Comparison of ENCODE assay signal across 16 cellular contexts in genomic region chr5:98975223-98975622, GRCh38. TPM values are rescaled to one million over a fixed set of nuclear protein-coding genes. Genes with fewer than 3 reads are reported as not detected.
DNase-seq lines count a peak whose midpoint lies in the region; ATAC-seq and TF ChIP-seq lines count a peak whose summit lies in the region.
"Had no signal": no experiment of that assay in that cellular context is flagged by ENCODE, and none has a peak within 500 bp of the region (broad histone marks: within the 10 kb centered on the region; RNA-seq: fewer than 3 reads in every experiment).

No MANE protein-coding gene starts in this region.

- H3K27me3 Mint-ChIP-seq in CD4-positive, alpha-beta T cell = no peaks in the 10 kb centered on the region
- no peaks in the 10 kb centered on the region for H3K27me3 Mint-ChIP-seq in IgD-negative memory B cell

- H3K4me3 Mint-ChIP-seq in CD4-positive, alpha-beta T cell = no peak overlapping the region
- peak overlapping the region in 2 of 4 donors; percentile 48 to 88 for H3K4me3 Mint-ChIP-seq in IgD-negative memory B cell
- H3K4me3 Mint-ChIP-seq: activated naive CD4-positive, alpha-beta T cell treated with anti-CD3 and anti-CD28 coated beads for 36 hours; endodermal cell had no signal

- H3K27me3 ChIP-seq in CD4-positive, alpha-beta T cell (ENCODE audit: control insufficient read depth, insufficient read depth, low read length) = no peaks in the 10 kb centered on the region
- no peaks in the 10 kb centered on the region for H3K27me3 ChIP-seq in foreskin keratinocyte
- H3K27me3 ChIP-seq: gastrocnemius medialis had no signal

- ATAC-seq in CD4-positive, alpha-beta T cell (ENCODE audit: poor library complexity) = peak; percentile 32
- ATAC-seq in GM19351 (IDR thresholded peaks at IDR 0.05; ENCODE audit: unreplicated experiment) (peak; percentile 50), foreskin keratinocyte (peak; percentile 78)
- ATAC-seq: gastrocnemius medialis had no signal

- no peaks in the 10 kb centered on the region for H3K9me3 ChIP-seq in CD4-positive, alpha-beta T cell (ENCODE audit: control insufficient read depth, low read length)
- H3K9me3 ChIP-seq: gastrocnemius medialis, SK-N-SH had no signal

- peaks cover 26% of the 10 kb centered on the region for H3K4me1 Mint-ChIP-seq in CD4-positive, alpha-beta T cell (ENCODE audit: low read depth)
- peaks cover 20 to 22% (median 21%) of the 10 kb centered on the region in 3 donors for H3K4me1 Mint-ChIP-seq in IgD-negative memory B cell

- H3K27ac Mint-ChIP-seq in CD4-positive, alpha-beta T cell = no peak overlapping the region
- peak overlapping the region in 2 of 3 donors; percentile 70 to 87 for H3K27ac Mint-ChIP-seq in IgD-negative memory B cell
- H3K27ac Mint-ChIP-seq: activated naive CD4-positive, alpha-beta T cell treated with anti-CD3 and anti-CD28 coated beads for 36 hours; endodermal cell had no signal

- intact Hi-C loops in CD4-positive, alpha-beta T cell (cut with DNase I, micrococcal nuclease) = no loop called here

- peaks cover 3% of the 10 kb centered on the region for H3K4me1 ChIP-seq in foreskin keratinocyte
- H3K4me1 ChIP-seq: parathyroid adenoma had no signal

- POLR2A ChIA-PET in CD4-positive, alpha-beta T cell (lab: Charles Lee) = interaction anchor here (1.3 to 1.4 kb wide), 2 partner anchors 45 to 48 kb away, joined by 3 read pairs; no protein-coding TSS in a partner anchor

- no peak for TF ChIP-seq CTCF in CD4-positive, alpha-beta T cell (IDR thresholded peaks at IDR 0.05)
- no peak for TF ChIP-seq CTCF in foreskin keratinocyte (conservative IDR thresholded peaks at IDR 0.05)

- H3K36me3 Mint-ChIP-seq in CD4-positive, alpha-beta T cell (ENCODE audit: low read depth) = no peaks in the 10 kb centered on the region
- H3K36me3 Mint-ChIP-seq in IgD-negative memory B cell = no peaks in the 10 kb centered on the region

- H3K9me3 Mint-ChIP-seq in CD4-positive, alpha-beta T cell = no peaks in the 10 kb centered on the region
- H3K9me3 Mint-ChIP-seq in IgD-negative memory B cell = no peaks in the 10 kb centered on the region
- H3K9me3 Mint-ChIP-seq: activated naive CD4-positive, alpha-beta T cell treated with anti-CD3 and anti-CD28 coated beads for 36 hours; endodermal cell had no signal

- CTCF ChIA-PET in CD4-positive, alpha-beta T cell (lab: Charles Lee) = no interaction called here

- DNase-seq in CD4-positive, alpha-beta T cell = no peak
- DNase-seq in foreskin keratinocyte (peak; percentile 55 to 77), kidney glomerular epithelial cell (lab: John Stamatoyannopoulos, UW) (no peak), putamen (ENCODE audit: low spot score) (no peak), D341Med (ENCODE audit: low spot score) (no peak), NCI-H2081 treated with DMSO at 0.1 percent for 48 hours (lab: John Stamatoyannopoulos, UW) (no peak)
- DNase-seq: activated naive CD4-positive, alpha-beta T cell treated with anti-CD3 and anti-CD28 coated beads for 36 hours; AML-193; DMS79; endodermal cell; gastrocnemius medialis; SK-N-SH; stimulated activated CD4-positive, alpha-beta T cell treated with anti-CD3 and anti-CD28 coated beads, Interleukin-15, amount 100 ng/mL, for 24 hours had no signal

- no peak overlapping the region for H3K27ac ChIP-seq in CD4-positive, alpha-beta T cell (ENCODE audit: low read depth, low read length)
- no peak overlapping the region for H3K27ac ChIP-seq in foreskin keratinocyte
- H3K27ac ChIP-seq: gastrocnemius medialis, parathyroid adenoma had no signal

RNA-seq across cellular contexts. Expression of gene CHD1, which starts 46.4 kb away (rescaled TPM):
- total RNA-seq in CD4-positive, alpha-beta T cell = 100 to 1,000 TPM; 217 to 228 TPM
- polyA plus RNA-seq in IgD-negative memory B cell (13.9 TPM), foreskin keratinocyte (8.0 and 11.8 TPM in 2 replicates)
- total RNA-seq in foreskin keratinocyte = 37.0 and 46.3 TPM in 2 replicates

Comparison
In these comparisons a context has a peak if more than half of its experiments do, and no peak if none do; other contexts are left out.
1. DNase-seq: peak in foreskin keratinocyte (2 of 2); none in CD4-positive, alpha-beta T cell (0 of 10), kidney glomerular epithelial cell (single experiment), putamen (single experiment), D341Med (single experiment) and NCI-H2081 treated with DMSO at 0.1 percent for 48 hours (single experiment).
2. Peak in every context shown above with its lines, with median percentiles within 50 percentile points of each other: ATAC-seq.